Comparison of ENCODE assay signal across 8 cellular contexts in genomic region chr16:31873556-31874353, GRCh38. TPM values are rescaled to one million over a fixed set of nuclear protein-coding genes. Genes with fewer than 3 reads are reported as not detected.
DNase-seq lines count a peak whose midpoint lies in the region; ATAC-seq and TF ChIP-seq lines count a peak whose summit lies in the region.

Gene ZNF267, plus strand, starts transcription at chr16:31873807. Its CDS starts 160 bp downstream, at chr16:31873967.

- no peak for TF ChIP-seq CTCF in AG09309 (IDR thresholded peaks at IDR 0.05; ENCODE audit: control insufficient read depth, insufficient read depth, low read depth, low read length, missing control alignments)
- no peak for TF ChIP-seq CTCF in choroid plexus epithelial cell (conservative IDR thresholded peaks at IDR 0.05; ENCODE audit: low read depth, low read length)

- H3K4me3 ChIP-seq in AG09309 (ENCODE audit: control insufficient read depth, low read depth, low read length) (peak within 1 kb of the TSS; percentile 92), choroid plexus epithelial cell (ENCODE audit: low read depth, low read length) (peak within 1 kb of the TSS; percentile 96)

- ATAC-seq in GM19023 (IDR thresholded peaks at IDR 0.05; ENCODE audit: unreplicated experiment) (peak; percentile 58), HG03280 (IDR thresholded peaks at IDR 0.05; ENCODE audit: unreplicated experiment) (peak; percentile 66), left colon (peak; percentile 95)

- intact Hi-C loops in left colon (cut with DNase I, micrococcal nuclease): no loop called here

- DNase-seq in AG09309 (ENCODE audit: low read depth) (peak; percentile 50), NCI-H510A (lab: John Stamatoyannopoulos, UW) (peak; percentile 94), choroid plexus epithelial cell (ENCODE audit: low read depth) (peak; percentile 93), left colon (peak; percentile 94 to 96)
- DNase-seq in activated CD4-positive, alpha-beta T cell treated with anti-CD3 and anti-CD28 coated beads for 4 hours: peak; percentile 96 to 97
- peak; percentile 95 for DNase-seq in stimulated activated CD4-positive, alpha-beta T cell treated with anti-CD3 and anti-CD28 coated beads, Interleukin-1b, Interleukin-23, amount 100 ng/mL, for 48 hours

RNA-seq across cellular contexts. Expression of gene ZNF267, which starts in this region (rescaled TPM):
- 10 to 100 TPM; 10.6 to 12.4 TPM for total RNA-seq in left colon

Comparison
In these comparisons a context has a peak if more than half of its experiments do, and no peak if none do; other contexts are left out.
1. Peak in every context shown above with its lines: DNase-seq, ATAC-seq and H3K4me3 ChIP-seq.